Comparison of ENCODE assay signal across 8 cellular contexts in genomic region chr1:21904725-21905520, GRCh38. TPM values are rescaled to one million over a fixed set of nuclear protein-coding genes. Genes with fewer than 3 reads are reported as not detected.
A peak's percentile ranks its signal among the peaks of the same experiment; 100 is the strongest.
DNase-seq lines count a peak whose midpoint lies in the region; ATAC-seq, FAIRE-seq and TF ChIP-seq lines count a peak whose summit lies in the region.

No MANE protein-coding gene starts in this region.

- no peak for DNase-seq in GM12891 (ENCODE audit: insufficient read length, low spot score)
- DNase-seq in Peyer's patch: peak in 2 of 3 donors; percentile 79 to 86
- DNase-seq in epithelial cell of prostate (ENCODE audit: low read depth, low spot score): peak; percentile 83
- no peak for DNase-seq in prostate gland (ENCODE audit: low spot score)
- no peak for DNase-seq in stimulated activated naive CD4-positive, alpha-beta T cell treated with Interleukin-2 at 50 U/mL for 16 hours (lab: John Stamatoyannopoulos, UW)
- no peak for DNase-seq in 8988T
- no peak for DNase-seq in T-helper 1 cell

- no peak for ATAC-seq in HG03354 (IDR thresholded peaks at IDR 0.05; ENCODE audit: poor library complexity, severe bottlenecking, unreplicated experiment)

- intact Hi-C loops in prostate gland (cut with DNase I): no loop called here

- H3K9me3 ChIP-seq in Peyer's patch (no peaks in the 10 kb centered on the region), prostate gland (no peaks in the 10 kb centered on the region)

- H3K4me3 ChIP-seq in Peyer's patch: no peak overlapping the region
- H3K4me3 ChIP-seq in prostate gland: no peak overlapping the region

- H3K36me3 ChIP-seq in Peyer's patch (no peaks in the 10 kb centered on the region), prostate gland (no peaks in the 10 kb centered on the region)

- H3K27me3 ChIP-seq in Peyer's patch (no peaks in the 10 kb centered on the region), prostate gland (replicated peaks; ENCODE audit: insufficient read depth) (no peaks in the 10 kb centered on the region)

- peak overlapping the region; percentile 49 to 94 (median 80) for H3K27ac ChIP-seq in Peyer's patch
- H3K27ac ChIP-seq in epithelial cell of prostate: no peak overlapping the region
- H3K27ac ChIP-seq in prostate gland: peak overlapping the region; percentile 36 to 58

- H3K4me1 ChIP-seq in Peyer's patch (peaks cover 0 to 75% (median 9%) of the 10 kb centered on the region in 4 donors), prostate gland (replicated peaks) (peaks cover 7% of the 10 kb centered on the region)

- FAIRE-seq in GM12891 (lab: Jason Lieb, UNC): peak; percentile 75

- WGBS in prostate gland: 66% methylated on average over 17 of the region's 22 CpGs

- TF ChIP-seq POLR2A in GM12891 (IDR thresholded peaks at IDR 0.05; ENCODE audit: low read depth, low read length) (no peak), Peyer's patch (IDR thresholded peaks at IDR 0.05) (no peak), prostate gland (IDR thresholded peaks at IDR 0.05) (no peak)

- no peak for TF ChIP-seq CTCF in Peyer's patch (IDR thresholded peaks at IDR 0.05)
- TF ChIP-seq CTCF in prostate gland (IDR thresholded peaks at IDR 0.05): no peak

TF ChIP-seq in GM12891, 5 proteins besides CTCF, POLR2A, EP300 and RAD21:
- TF ChIP-seq SPI1 (IDR thresholded peaks at IDR 0.05; ENCODE audit: low read depth, low read length) (no peak), PAX5 (IDR thresholded peaks at IDR 0.05; ENCODE audit: insufficient read depth, low read length, severe bottlenecking) (no peak), POU2F2 (IDR thresholded peaks at IDR 0.05; ENCODE audit: low read depth, low read length) (no peak), TAF1 (IDR thresholded peaks at IDR 0.05; ENCODE audit: low read depth, low read length) (no peak), POLR2AphosphoS5 (IDR thresholded peaks at IDR 0.05; ENCODE audit: low read depth, low read length) (no peak)

RNA-seq across cellular contexts. Expression of gene HSPG2, which starts 32.2 kb away (rescaled TPM):
- polyA plus RNA-seq in GM12891 (2012; ENCODE audit: low read depth, missing spikeins): 5.2 TPM
- total RNA-seq in Peyer's patch (100 to 1,000 TPM in 3 of 4 donors, 10 to 100 TPM in 1; 68.7 to 199 (median 122) TPM), prostate gland (100 to 1,000 TPM; 135 to 257 TPM)

Comparison
In these comparisons a context has a peak if more than half of its experiments do, and no peak if none do; other contexts are left out.
1. DNase-seq: peak in Peyer's patch (2 of 3) and epithelial cell of prostate (single experiment); none in GM12891 (single experiment), prostate gland (single experiment), stimulated activated naive CD4-positive, alpha-beta T cell treated with Interleukin-2 at 50 U/mL for 16 hours (single experiment), 8988T (single experiment) and T-helper 1 cell (0 of 5).